11 cellular contexts compared by ENCODE assay signal in genomic region chr5:168946363-168946762, GRCh38.
A peak's percentile ranks its signal among the peaks of the same experiment; 100 is the strongest.
DNase-seq lines count a peak whose midpoint lies in the region; ATAC-seq and TF ChIP-seq lines count a peak whose summit lies in the region.
"Had no signal": no experiment of that assay in that cellular context is flagged by ENCODE, and none has a peak within 500 bp of the region (broad histone marks: within the 10 kb centered on the region; RNA-seq: fewer than 3 reads in every experiment).

No MANE protein-coding gene starts in this region.

- no peak overlapping the region for H3K4me3 ChIP-seq in DND-41 (ENCODE audit: low read depth in 1 of 2, low read length in 2 of 2)
- no peak overlapping the region for H3K4me3 ChIP-seq in HFF-Myc (replicated peaks; ENCODE audit: low read depth, low read length)
- no peak overlapping the region for H3K4me3 ChIP-seq in liver (ENCODE audit: low read depth in 1 of 3, low read length in 3 of 3)

- no peaks in the 10 kb centered on the region for H3K36me3 ChIP-seq in DND-41 (ENCODE audit: insufficient read depth, low read length)
- H3K36me3 ChIP-seq in liver (ENCODE audit: control insufficient read depth in 4 of 4, insufficient read depth in 3 of 4, low read depth in 1 of 4, low read length in 3 of 4): no peaks in the 10 kb centered on the region

- no peak overlapping the region for H3K27ac ChIP-seq in DND-41 (ENCODE audit: low read length)
- H3K27ac ChIP-seq in liver (ENCODE audit: low read depth in 1 of 2, low read length in 2 of 2): no peak overlapping the region

- no peak overlapping the region for H2AFZ ChIP-seq in DND-41 (ENCODE audit: low read depth, low read length)

- H3K27ac Mint-ChIP-seq in brain: peak overlapping the region in 2 of 5 experiments; percentile 8 to 52

- WGBS in liver: 90% methylated on average over 6 of the region's 6 CpGs

- H3K4me1 ChIP-seq in DND-41 (ENCODE audit: insufficient read depth, low read length) (no peaks in the 10 kb centered on the region), liver (ENCODE audit: control insufficient read depth in 4 of 4, insufficient read depth in 4 of 4, low read length in 3 of 4) (no peaks in the 10 kb centered on the region)

- H3K27me3 ChIP-seq in DND-41 (ENCODE audit: insufficient read depth, low read length, poor library complexity) (no peaks in the 10 kb centered on the region), liver (ENCODE audit: control insufficient read depth in 4 of 4, insufficient read depth in 4 of 4, low read length in 3 of 4) (no peaks in the 10 kb centered on the region)

- peak; percentile 69 for TF ChIP-seq CTCF in DND-41 (IDR thresholded peaks at IDR 0.05; ENCODE audit: borderline replicate concordance, extremely low read depth, low read length, poor library complexity, severe bottlenecking)
- TF ChIP-seq CTCF in HFF-Myc (IDR thresholded peaks at IDR 0.05; ENCODE audit: low read depth, low read length, missing control alignments): peak; percentile 9
- peak; percentile 63 to 74 for TF ChIP-seq CTCF in brain (conservative IDR thresholded peaks at IDR 0.05)
- TF ChIP-seq CTCF in liver (IDR thresholded peaks at IDR 0.05; ENCODE audit: low read depth, low read length, missing input control): no peak
- TF ChIP-seq CTCF in GM10248 (IDR thresholded peaks at IDR 0.05; ENCODE audit: control extremely low read depth, extremely low read depth, low read depth, missing control alignments): no peak

- peaks cover 54% of the 10 kb centered on the region for H3K4me1 Mint-ChIP-seq in brain

- H3K79me2 ChIP-seq in DND-41 (ENCODE audit: insufficient read depth, low read length): no peaks in the 10 kb centered on the region

- H3K4me2 ChIP-seq in DND-41 (ENCODE audit: insufficient read depth, low read length): no peak overlapping the region

- TF ChIP-seq RAD21 in liver (IDR thresholded peaks at IDR 0.05): peak; percentile 36 to 45

- no peak overlapping the region for H3K4me3 Mint-ChIP-seq in brain

- ATAC-seq in DND-41 (ENCODE audit: insufficient read depth, low read depth): no peak; the same call in 2 of the 3 replicates

- CTCF ChIA-PET in GM10248 (lab: Yijun Ruan, JAX): interaction anchor here (0.7 to 3.2 kb wide), 9 partner anchors 10 to 678 kb away, joined by 3 to 19 read pairs (median 4); no protein-coding TSS in a partner anchor

- H3K9ac ChIP-seq in DND-41 (ENCODE audit: low read depth, low read length) (no peak overlapping the region), liver (ENCODE audit: low read depth in 1 of 2, low read length in 2 of 2) (no peak overlapping the region)

- POLR2A ChIA-PET in GM10248 (lab: Yijun Ruan, JAX): no interaction called here

- H3K9me3 Mint-ChIP-seq in brain: no peaks in the 10 kb centered on the region

- no peaks in the 10 kb centered on the region for H3K36me3 Mint-ChIP-seq in brain

- peaks cover 23% of the 10 kb centered on the region for H3K27me3 Mint-ChIP-seq in brain

- H3K9me3 ChIP-seq in DND-41 (ENCODE audit: insufficient read depth, low read length, severe bottlenecking) (no peaks in the 10 kb centered on the region), liver (ENCODE audit: control insufficient read depth in 4 of 4, low read length in 3 of 4) (no peaks in the 10 kb centered on the region)

- no peaks in the 10 kb centered on the region for H4K20me1 ChIP-seq in DND-41 (ENCODE audit: insufficient read depth, low read length)

- DNase-seq in DND-41: peak; percentile 17
- no peak for DNase-seq in HFF-Myc (ENCODE audit: extremely low read depth, low read depth)
- no peak for DNase-seq in NK-92 (lab: John Stamatoyannopoulos, UW; ENCODE audit: unreplicated experiment)
- no peak for DNase-seq in DMS79 treated with DMSO at 0.1 percent for 48 hours (lab: John Stamatoyannopoulos, UW)
- no peak for DNase-seq in GM10248 (ENCODE audit: extremely low spot score)
- no peak for DNase-seq in stimulated activated CD4-positive, alpha-beta T cell treated with anti-CD3 and anti-CD28 coated beads, Interleukin-12 subunit alpha, Interleukin-12 subunit beta, amount 100 ng/mL, for 4 hours
- DNase-seq: activated CD4-positive, CD25-positive, alpha-beta regulatory T cell treated with anti-CD3 and anti-CD28 coated beads, Interleukin-2, amount 50 U/mL, for 72 hours; hippocampal formation; NCI-H510A treated with DMSO at 0.1 percent for 48 hours had no signal

TF ChIP-seq in liver, 16 proteins besides CTCF, POLR2A, EP300 and RAD21:
- TF ChIP-seq RXRA (IDR thresholded peaks at IDR 0.05) (no peak), YY1 (IDR thresholded peaks at IDR 0.05) (no peak), GABPA (IDR thresholded peaks at IDR 0.05 in 1 of 2, conservative IDR thresholded peaks at IDR 0.05 in 1 of 2) (no peak), FOXA2 (IDR thresholded peaks at IDR 0.05) (no peak), ATF3 (IDR thresholded peaks at IDR 0.05) (no peak), ZBTB33 (IDR thresholded peaks at IDR 0.05) (no peak), JUND (IDR thresholded peaks at IDR 0.05) (no peak), TAF1 (conservative IDR thresholded peaks at IDR 0.05) (no peak)
- TF ChIP-seq, protein P1, sequence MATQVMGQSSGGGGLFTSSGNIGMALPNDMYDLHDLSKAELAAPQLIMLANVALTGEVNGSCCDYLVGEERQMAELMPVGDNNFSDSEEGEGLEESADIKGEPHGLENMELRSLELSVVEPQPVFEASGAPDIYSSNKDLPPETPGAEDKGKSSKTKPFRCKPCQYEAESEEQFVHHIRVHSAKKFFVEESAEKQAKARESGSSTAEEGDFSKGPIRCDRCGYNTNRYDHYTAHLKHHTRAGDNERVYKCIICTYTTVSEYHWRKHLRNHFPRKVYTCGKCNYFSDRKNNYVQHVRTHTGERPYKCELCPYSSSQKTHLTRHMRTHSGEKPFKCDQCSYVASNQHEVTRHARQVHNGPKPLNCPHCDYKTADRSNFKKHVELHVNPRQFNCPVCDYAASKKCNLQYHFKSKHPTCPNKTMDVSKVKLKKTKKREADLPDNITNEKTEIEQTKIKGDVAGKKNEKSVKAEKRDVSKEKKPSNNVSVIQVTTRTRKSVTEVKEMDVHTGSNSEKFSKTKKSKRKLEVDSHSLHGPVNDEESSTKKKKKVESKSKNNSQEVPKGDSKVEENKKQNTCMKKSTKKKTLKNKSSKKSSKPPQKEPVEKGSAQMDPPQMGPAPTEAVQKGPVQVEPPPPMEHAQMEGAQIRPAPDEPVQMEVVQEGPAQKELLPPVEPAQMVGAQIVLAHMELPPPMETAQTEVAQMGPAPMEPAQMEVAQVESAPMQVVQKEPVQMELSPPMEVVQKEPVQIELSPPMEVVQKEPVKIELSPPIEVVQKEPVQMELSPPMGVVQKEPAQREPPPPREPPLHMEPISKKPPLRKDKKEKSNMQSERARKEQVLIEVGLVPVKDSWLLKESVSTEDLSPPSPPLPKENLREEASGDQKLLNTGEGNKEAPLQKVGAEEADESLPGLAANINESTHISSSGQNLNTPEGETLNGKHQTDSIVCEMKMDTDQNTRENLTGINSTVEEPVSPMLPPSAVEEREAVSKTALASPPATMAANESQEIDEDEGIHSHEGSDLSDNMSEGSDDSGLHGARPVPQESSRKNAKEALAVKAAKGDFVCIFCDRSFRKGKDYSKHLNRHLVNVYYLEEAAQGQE (IDR thresholded peaks at IDR 0.05): no peak

Comparison
In these comparisons a context has a peak if more than half of its experiments do, and no peak if none do; other contexts are left out.
1. CTCF ChIP-seq: peak in DND-41 (single experiment), HFF-Myc (single experiment) and brain (2 of 2); none in liver (single experiment) and GM10248 (single experiment).